ENCODE assay signal across 4 cellular contexts in genomic region chr15:45298964-45299378, GRCh38. TPM values are rescaled to one million over a fixed set of nuclear protein-coding genes. Genes with fewer than 3 reads are reported as not detected.
"Had no signal": no experiment of that assay in that cellular context is flagged by ENCODE, and none has a peak within 500 bp of the region (broad histone marks: within the 10 kb centered on the region; RNA-seq: fewer than 3 reads in every experiment).

No MANE protein-coding gene starts in this region.

RNA-seq across cellular contexts. Expression of gene SLC28A2, which starts 46.9 kb away (rescaled TPM):
- total RNA-seq: HT-29, IMR-90, K562 had no signal
- polyA plus RNA-seq: IgD-negative memory B cell, IMR-90 had no signal
